In genomic region chr1:166840309-166841302, GRCh38 we compare ENCODE assay signal across 8 cellular contexts. TPM values are rescaled to one million over a fixed set of nuclear protein-coding genes. Genes with fewer than 3 reads are reported as not detected.
DNase-seq lines count a peak whose midpoint lies in the region; ATAC-seq and TF ChIP-seq lines count a peak whose summit lies in the region.

No MANE protein-coding gene starts in this region.

- peaks cover 2% of the 10 kb centered on the region; the same call in 1 of the 2 replicates for H3K9me2 ChIP-seq in GM23338 (ENCODE audit: insufficient read depth)

- no peak for ATAC-seq in GM23338
- no peak for ATAC-seq in T-cell (replicated peaks in 1 of 4)
- no peak for ATAC-seq in HG02884 (IDR thresholded peaks at IDR 0.05; ENCODE audit: unreplicated experiment)

- no peaks in the 10 kb centered on the region for H3K9me3 Mint-ChIP-seq in GM23338
- H3K9me3 Mint-ChIP-seq in T-cell, result no peaks in the 10 kb centered on the region

- TF ChIP-seq POLR2A in esophagus squamous epithelium (IDR thresholded peaks at IDR 0.05), result no peak

- TF ChIP-seq CTCF in GM23338 (conservative IDR thresholded peaks at IDR 0.05; ENCODE audit: low read depth in 2 of 2), result no peak
- TF ChIP-seq CTCF in esophagus squamous epithelium (IDR thresholded peaks at IDR 0.05), result no peak

- no peaks in the 10 kb centered on the region for H3K9me3 ChIP-seq in esophagus squamous epithelium
- no peaks in the 10 kb centered on the region for H3K9me3 ChIP-seq in neuron (ENCODE audit: low read length)

- peak overlapping the region; percentile 89 for H3K4me3 Mint-ChIP-seq in GM23338
- peak overlapping the region; percentile 83 to 86 (median 86) for H3K4me3 Mint-ChIP-seq in T-cell

- 0 out of 2 replicates have a peak, but pooled peaks cover 6% of the 10 kb centered on the region for H3F3A ChIP-seq in GM23338 (replicated peaks; ENCODE audit: low read depth)

- peaks cover 41% of the 10 kb centered on the region for H3K36me3 ChIP-seq in GM23338 (ENCODE audit: insufficient read depth)
- H3K36me3 ChIP-seq in esophagus squamous epithelium, result peaks cover 12 to 49% (median 13%) of the 10 kb centered on the region in 3 donors
- H3K36me3 ChIP-seq in neuron (ENCODE audit: insufficient read depth, low read length), result peaks cover 49% of the 10 kb centered on the region

- peak overlapping the region; percentile 93 for H3K27ac Mint-ChIP-seq in GM23338
- peak overlapping the region; percentile 82 to 87 for H3K27ac Mint-ChIP-seq in T-cell

- H3K4me1 Mint-ChIP-seq in GM23338 (peaks cover 24% of the 10 kb centered on the region), T-cell (peaks cover 54 to 65% (median 56%) of the 10 kb centered on the region in 3 donors)

- CTCF ChIA-PET in T-cell (lab: Charles Lee), result no interaction called here

- H3K27me3 ChIP-seq in GM23338 (ENCODE audit: insufficient read depth) (no peaks in the 10 kb centered on the region), esophagus squamous epithelium (no peaks in the 10 kb centered on the region), neuron (ENCODE audit: insufficient read depth, low read length) (no peaks in the 10 kb centered on the region)

- peak overlapping the region; percentile 87 for H3K4me3 ChIP-seq in GM23338
- peak overlapping the region; percentile 62 to 79 (median 74) for H3K4me3 ChIP-seq in esophagus squamous epithelium
- H3K4me3 ChIP-seq in neuron (ENCODE audit: low read length), result peak overlapping the region; percentile 75

- H3K4me1 ChIP-seq in GM23338 (ENCODE audit: insufficient read depth) (peaks cover 15% of the 10 kb centered on the region), esophagus squamous epithelium (peaks cover 11 to 70% (median 26%) of the 10 kb centered on the region in 3 donors), neuron (ENCODE audit: insufficient read depth, low read length) (peaks cover 23% of the 10 kb centered on the region)

- H2AFZ ChIP-seq in GM23338, result no peak overlapping the region
- no peak overlapping the region for H2AFZ ChIP-seq in neuron (ENCODE audit: low read depth, low read length)

- peak overlapping the region; percentile 96 for H3K4me2 ChIP-seq in GM23338

- H3K36me3 Mint-ChIP-seq in GM23338 (ENCODE audit: low read depth) (peaks cover 56% of the 10 kb centered on the region), T-cell (peaks cover 31% of the 10 kb centered on the region)

- POLR2A ChIA-PET in T-cell (lab: Charles Lee), result interaction anchor here in 1 of 2 donors (0.6 kb wide), 1 partner anchor 967 kb away, joined by 5 read pairs; no protein-coding TSS in a partner anchor

- H3K79me2 ChIP-seq in GM23338 (replicated peaks; ENCODE audit: insufficient read depth), result peaks cover 49% of the 10 kb centered on the region

- H3K27me3 Mint-ChIP-seq in GM23338 (ENCODE audit: insufficient read depth, low read depth, poor library complexity), result peaks cover 14% of the 10 kb centered on the region
- H3K27me3 Mint-ChIP-seq in T-cell, result no peaks in the 10 kb centered on the region

- H4K20me1 ChIP-seq in GM23338 (replicated peaks; ENCODE audit: insufficient read depth), result peaks cover 7% of the 10 kb centered on the region

- intact Hi-C loops in esophagus squamous epithelium (cut with DNase I), result no loop called here

- DNase-seq in GM23338 (ENCODE audit: low spot score) (no peak), T-cell (peak in 1 of 34 experiments; percentile 3), esophagus squamous epithelium (lab: John Stamatoyannopoulos, UW) (no peak), amniotic stem cell (lab: John Stamatoyannopoulos, UW) (no peak), NCI-H1694 (lab: John Stamatoyannopoulos, UW) (no peak), HCEC 1CT (no peak)

- H3K27ac ChIP-seq in GM23338 (ENCODE audit: low read depth) (peak overlapping the region; percentile 88), esophagus squamous epithelium (peak overlapping the region; percentile 90 to 94 (median 92))

- WGBS in esophagus squamous epithelium, 2 donors, result 24 to 53% methylated on average over 15 to 16 of the region's 16 CpGs

TF ChIP-seq in GM23338, 12 proteins besides CTCF, POLR2A, EP300 and RAD21 (continues in another document):
- TF ChIP-seq, protein P1, sequence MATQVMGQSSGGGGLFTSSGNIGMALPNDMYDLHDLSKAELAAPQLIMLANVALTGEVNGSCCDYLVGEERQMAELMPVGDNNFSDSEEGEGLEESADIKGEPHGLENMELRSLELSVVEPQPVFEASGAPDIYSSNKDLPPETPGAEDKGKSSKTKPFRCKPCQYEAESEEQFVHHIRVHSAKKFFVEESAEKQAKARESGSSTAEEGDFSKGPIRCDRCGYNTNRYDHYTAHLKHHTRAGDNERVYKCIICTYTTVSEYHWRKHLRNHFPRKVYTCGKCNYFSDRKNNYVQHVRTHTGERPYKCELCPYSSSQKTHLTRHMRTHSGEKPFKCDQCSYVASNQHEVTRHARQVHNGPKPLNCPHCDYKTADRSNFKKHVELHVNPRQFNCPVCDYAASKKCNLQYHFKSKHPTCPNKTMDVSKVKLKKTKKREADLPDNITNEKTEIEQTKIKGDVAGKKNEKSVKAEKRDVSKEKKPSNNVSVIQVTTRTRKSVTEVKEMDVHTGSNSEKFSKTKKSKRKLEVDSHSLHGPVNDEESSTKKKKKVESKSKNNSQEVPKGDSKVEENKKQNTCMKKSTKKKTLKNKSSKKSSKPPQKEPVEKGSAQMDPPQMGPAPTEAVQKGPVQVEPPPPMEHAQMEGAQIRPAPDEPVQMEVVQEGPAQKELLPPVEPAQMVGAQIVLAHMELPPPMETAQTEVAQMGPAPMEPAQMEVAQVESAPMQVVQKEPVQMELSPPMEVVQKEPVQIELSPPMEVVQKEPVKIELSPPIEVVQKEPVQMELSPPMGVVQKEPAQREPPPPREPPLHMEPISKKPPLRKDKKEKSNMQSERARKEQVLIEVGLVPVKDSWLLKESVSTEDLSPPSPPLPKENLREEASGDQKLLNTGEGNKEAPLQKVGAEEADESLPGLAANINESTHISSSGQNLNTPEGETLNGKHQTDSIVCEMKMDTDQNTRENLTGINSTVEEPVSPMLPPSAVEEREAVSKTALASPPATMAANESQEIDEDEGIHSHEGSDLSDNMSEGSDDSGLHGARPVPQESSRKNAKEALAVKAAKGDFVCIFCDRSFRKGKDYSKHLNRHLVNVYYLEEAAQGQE (IDR thresholded peaks at IDR 0.05; ENCODE audit: unreplicated experiment), result no peak
- TF ChIP-seq CREB1 (CRISPR knock-in tag; IDR thresholded peaks at IDR 0.05; ENCODE audit: low read depth), result no peak
- TF ChIP-seq ZNF114 (CRISPR knock-in tag; IDR thresholded peaks at IDR 0.05), result no peak
- TF ChIP-seq NANOG (IDR thresholded peaks at IDR 0.05; ENCODE audit: borderline replicate concordance), result no peak
- TF ChIP-seq EZH2 (IDR thresholded peaks at IDR 0.05; ENCODE audit: low read depth, unreplicated experiment), result no peak
- TF ChIP-seq EZH2phosphoT487 (IDR thresholded peaks at IDR 0.05; ENCODE audit: unreplicated experiment), result no peak
- no peak for TF ChIP-seq JUNB (IDR thresholded peaks at IDR 0.05; ENCODE audit: unreplicated experiment)

RNA-seq across cellular contexts. Expression of gene POGK, which starts 1.3 kb away (rescaled TPM):
- 31.3 and 31.4 TPM in 2 replicates for total RNA-seq in GM23338 (2014; rRNA removed; shearing (Covaris generic))
- 10.0 and 10.9 TPM in 2 replicates for polyA plus RNA-seq in GM23338 (2016; fragmentation: Nextera tagmentation; extraction: Ambion mirVana)
- total RNA-seq in T-cell (10 to 100 TPM; 26.2 to 45.9 (median 43.2) TPM), esophagus squamous epithelium (10 to 100 TPM; 18.7 to 34.1 (median 25.3) TPM)

RNA-seq across cellular contexts. Expression of gene TADA1, which starts 35.5 kb away (rescaled TPM):
- total RNA-seq in GM23338 (2014; rRNA removed; shearing (Covaris generic)), result 20.6 and 21.8 TPM in 2 replicates
- polyA plus RNA-seq in GM23338 (2016; fragmentation: Nextera tagmentation; extraction: Ambion mirVana), result 17.8 and 22.0 TPM in 2 replicates
- total RNA-seq in T-cell, result 10 to 100 TPM; 11.1 to 14.6 (median 12.8) TPM
- 10 to 100 TPM in 2 of 4 donors, 1 to 10 TPM in 2; 7.1 to 17.1 (median 10.7) TPM for total RNA-seq in esophagus squamous epithelium
